ENCODE assay signal across 8 cellular contexts in the genomic region with DNA sequence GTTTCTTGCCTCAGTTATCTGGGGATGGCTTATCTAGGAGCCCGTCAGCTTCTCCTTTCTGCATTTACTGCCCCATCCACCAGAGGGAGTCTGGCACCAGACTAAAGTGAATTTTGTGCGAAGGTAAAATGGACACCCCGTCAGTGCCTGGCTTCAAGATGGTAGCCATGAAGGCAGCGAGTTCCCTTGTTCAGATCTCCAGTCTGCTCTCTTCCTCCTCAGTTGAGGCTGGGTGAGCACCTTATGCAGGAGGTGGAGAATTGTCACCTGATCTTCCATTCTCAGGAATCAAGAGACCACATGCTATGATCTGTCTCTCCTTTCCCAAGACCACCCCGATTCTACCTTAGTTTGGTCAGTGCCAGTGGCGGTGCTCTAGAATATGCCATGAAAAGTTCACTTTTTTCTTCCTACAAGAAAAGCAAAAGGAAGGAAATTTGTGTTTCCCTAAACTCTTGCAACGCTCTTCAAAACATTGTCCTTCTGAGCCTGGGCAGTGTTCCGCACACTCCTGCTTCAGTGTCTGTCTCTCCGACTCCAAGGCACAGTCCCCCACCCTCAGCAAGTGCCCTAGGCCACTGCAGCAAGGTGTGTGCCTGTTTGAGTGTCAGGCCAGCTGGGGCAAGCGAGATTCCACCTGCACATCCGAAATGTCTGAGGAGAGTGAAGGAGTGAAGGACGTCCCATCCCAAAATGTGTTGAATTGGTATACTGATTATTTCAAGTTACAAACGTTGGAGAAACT.
DNase-seq lines count a peak whose midpoint lies in the region; ATAC-seq and TF ChIP-seq lines count a peak whose summit lies in the region.

No MANE protein-coding gene starts in this region.

- no peaks in the 10 kb centered on the region for H3K36me3 Mint-ChIP-seq in CD4-positive, alpha-beta memory T cell
- H3K36me3 Mint-ChIP-seq in activated naive CD8-positive, alpha-beta T cell treated with anti-CD3 and anti-CD28 coated beads, Interleukin-2, amount 50 U/mL, for 24 hours (ENCODE audit: low read depth): no peaks in the 10 kb centered on the region

- no peaks in the 10 kb centered on the region for H3K36me3 ChIP-seq in CD4-positive, alpha-beta memory T cell (ENCODE audit: insufficient read depth, low read length)
- no peaks in the 10 kb centered on the region for H3K36me3 ChIP-seq in Peyer's patch

- intact Hi-C loops in CD4-positive, alpha-beta memory T cell (cut with micrococcal nuclease): loop anchor here (1.0 to 2.0 kb wide), 2 partner anchors 237 to 415 kb away; no protein-coding TSS in a partner anchor
- intact Hi-C loops in sciatic nerve (cut with DNase I): no loop called here

- CTCF ChIA-PET in CD4-positive, alpha-beta memory T cell (lab: Charles Lee; ENCODE audit: partially characterized antibody): interaction anchor here (1.1 to 2.1 kb wide), 4 partner anchors 31 to 238 kb away, joined by 3 to 8 read pairs (median 4); no protein-coding TSS in a partner anchor

- H3K27me3 ChIP-seq in CD4-positive, alpha-beta memory T cell (ENCODE audit: insufficient read depth, low read length): no peaks in the 10 kb centered on the region
- H3K27me3 ChIP-seq in HL-60 (ENCODE audit: insufficient read depth, poor library complexity, severe bottlenecking) (no peaks in the 10 kb centered on the region), Peyer's patch (no peaks in the 10 kb centered on the region)

- peak; percentile 74 for ATAC-seq in GM19025 (IDR thresholded peaks at IDR 0.05; ENCODE audit: low read depth, unreplicated experiment)
- no peak for ATAC-seq in activated naive CD8-positive, alpha-beta T cell treated with anti-CD3 and anti-CD28 coated beads, Interleukin-2, amount 50 U/mL, for 24 hours
- ATAC-seq in left lobe of liver: peak; percentile 97
- no peak for ATAC-seq in sciatic nerve

- H3K9me3 Mint-ChIP-seq in CD4-positive, alpha-beta memory T cell: no peaks in the 10 kb centered on the region
- H3K9me3 Mint-ChIP-seq in activated naive CD8-positive, alpha-beta T cell treated with anti-CD3 and anti-CD28 coated beads, Interleukin-2, amount 50 U/mL, for 24 hours: no peaks in the 10 kb centered on the region

- no peaks in the 10 kb centered on the region for H3K4me1 ChIP-seq in CD4-positive, alpha-beta memory T cell (ENCODE audit: insufficient read depth, low read length)
- no peaks in the 10 kb centered on the region for H3K4me1 ChIP-seq in Peyer's patch

- H3K27ac ChIP-seq in CD4-positive, alpha-beta memory T cell (ENCODE audit: low read depth, low read length): no peak overlapping the region
- H3K27ac ChIP-seq in HL-60 (replicated peaks) (no peak overlapping the region), Peyer's patch (no peak overlapping the region)

- no peak overlapping the region for H3K4me3 ChIP-seq in CD4-positive, alpha-beta memory T cell (ENCODE audit: low read length in 2 of 2)
- H3K4me3 ChIP-seq in HL-60 (replicated peaks; ENCODE audit: insufficient read depth, low read length): no peak overlapping the region
- no peak overlapping the region for H3K4me3 ChIP-seq in Peyer's patch

- H3K4me1 Mint-ChIP-seq in CD4-positive, alpha-beta memory T cell: peaks cover 0 to 3% (median 0%) of the 10 kb centered on the region in 4 donors
- no peaks in the 10 kb centered on the region for H3K4me1 Mint-ChIP-seq in activated naive CD8-positive, alpha-beta T cell treated with anti-CD3 and anti-CD28 coated beads, Interleukin-2, amount 50 U/mL, for 24 hours

- TF ChIP-seq POLR2A in Peyer's patch (IDR thresholded peaks at IDR 0.05): no peak

- DNase-seq in CD4-positive, alpha-beta memory T cell: peak; percentile 22 to 42 (median 28)
- DNase-seq in HL-60 (ENCODE audit: low read depth in 1 of 2, low spot score in 1 of 2) (peak; percentile 36 to 79), Peyer's patch (peak in 2 of 3 donors; percentile 23 to 55), left lobe of liver (ENCODE audit: low spot score) (peak; percentile 57), DMS79 (lab: John Stamatoyannopoulos, UW) (no peak), sciatic nerve (ENCODE audit: low spot score) (no peak)
- DNase-seq in activated naive CD8-positive, alpha-beta T cell treated with anti-CD3 and anti-CD28 coated beads, Interleukin-2, amount 50 U/mL, for 24 hours: peak; percentile 38

- TF ChIP-seq CTCF in HL-60 (IDR thresholded peaks at IDR 0.05; ENCODE audit: insufficient read depth, low read length) (peak; percentile 94), Peyer's patch (IDR thresholded peaks at IDR 0.05) (peak; percentile 14 to 52 (median 36))

- peaks cover 0 to 6% of the 10 kb centered on the region in 2 donors for H3K27me3 Mint-ChIP-seq in CD4-positive, alpha-beta memory T cell
- H3K27me3 Mint-ChIP-seq in activated naive CD8-positive, alpha-beta T cell treated with anti-CD3 and anti-CD28 coated beads, Interleukin-2, amount 50 U/mL, for 24 hours: no peaks in the 10 kb centered on the region

- POLR2A ChIA-PET in CD4-positive, alpha-beta memory T cell (lab: Charles Lee; ENCODE audit: partially characterized antibody): interaction anchor here (1.0 kb wide), 1 partner anchor 216 kb away, joined by 3 read pairs; no protein-coding TSS in a partner anchor

- H3K27ac Mint-ChIP-seq in CD4-positive, alpha-beta memory T cell: peak overlapping the region in 1 of 7 donors; percentile 16
- H3K27ac Mint-ChIP-seq in activated naive CD8-positive, alpha-beta T cell treated with anti-CD3 and anti-CD28 coated beads, Interleukin-2, amount 50 U/mL, for 24 hours: no peak overlapping the region

- H3K9me3 ChIP-seq in CD4-positive, alpha-beta memory T cell (ENCODE audit: control insufficient read depth in 1 of 2, low read length in 2 of 2): no peaks in the 10 kb centered on the region
- no peaks in the 10 kb centered on the region for H3K9me3 ChIP-seq in Peyer's patch

- no peak overlapping the region for H3K4me3 Mint-ChIP-seq in CD4-positive, alpha-beta memory T cell
- no peak overlapping the region for H3K4me3 Mint-ChIP-seq in activated naive CD8-positive, alpha-beta T cell treated with anti-CD3 and anti-CD28 coated beads, Interleukin-2, amount 50 U/mL, for 24 hours

Comparison
In these comparisons a context has a peak if more than half of its experiments do, and no peak if none do; other contexts are left out.
1. DNase-seq: peak in CD4-positive, alpha-beta memory T cell (5 of 5), HL-60 (2 of 2), Peyer's patch (2 of 3), activated naive CD8-positive, alpha-beta T cell treated with anti-CD3 and anti-CD28 coated beads, Interleukin-2, amount 50 U/mL, for 24 hours (single experiment) and left lobe of liver (single experiment); none in DMS79 (single experiment) and sciatic nerve (single experiment).
2. ATAC-seq: peak in GM19025 (single experiment) and left lobe of liver (single experiment); none in activated naive CD8-positive, alpha-beta T cell treated with anti-CD3 and anti-CD28 coated beads, Interleukin-2, amount 50 U/mL, for 24 hours (single experiment) and sciatic nerve (single experiment).